19 cellular contexts compared by ENCODE assay signal in genomic region chr16:12123462-12123861, GRCh38.
"Had no signal": no experiment of that assay in that cellular context is flagged by ENCODE, and none has a peak within 500 bp of the region (broad histone marks: within the 10 kb centered on the region; RNA-seq: fewer than 3 reads in every experiment).

No MANE protein-coding gene starts in this region.

- H3K36me3 Mint-ChIP-seq: neural progenitor cell had no signal

- DNase-seq: effector CD4-positive, alpha-beta T cell; immature natural killer cell; islet precursor cell; left ventricle myocardium superior; lower lobe of right lung; nucleus accumbens; psoas muscle; right cardiac atrium; spleen; stimulated activated naive B cell treated with anti-CD40 and anti-IgM and Interleukin-4, amounts not matched to agents 10 μg/mL and 1 μg/mL and 100 μg/mL, for 72 hours had no signal

- H3K27ac Mint-ChIP-seq: immature natural killer cell; nephron; neural progenitor cell; stimulated activated naive CD8-positive, alpha-beta T cell treated with anti-CD3 and anti-CD28 coated beads, Interleukin-15, Interleukin-2, amounts not matched to agents 100 ng/mL and 50 ng/mL, for 24 hours had no signal

- H3K4me3 ChIP-seq: dorsolateral prefrontal cortex, lower lobe of right lung, neural progenitor cell, psoas muscle, skin epidermis, spleen, thoracic aorta, tibial nerve had no signal

- H3K36me3 ChIP-seq: neural progenitor cell, thoracic aorta had no signal

- H2AFZ ChIP-seq: neural progenitor cell had no signal

- H3K9ac ChIP-seq: neural progenitor cell had no signal

- H3K4me2 ChIP-seq: neural progenitor cell had no signal

- H3K27me3 Mint-ChIP-seq: stimulated activated naive B cell treated with anti-CD40 and anti-IgM and Interleukin-4, amounts not matched to agents 10 μg/mL and 1 μg/mL and 100 μg/mL, for 72 hours; stimulated activated naive CD8-positive, alpha-beta T cell treated with anti-CD3 and anti-CD28 coated beads, Interleukin-15, Interleukin-2, amounts not matched to agents 100 ng/mL and 50 ng/mL, for 24 hours had no signal

- H3K4me3 Mint-ChIP-seq: immature natural killer cell; nephron; neural progenitor cell; stimulated activated naive B cell treated with anti-CD40 and anti-IgM and Interleukin-4, amounts not matched to agents 10 μg/mL and 1 μg/mL and 100 μg/mL, for 72 hours; stimulated activated naive CD8-positive, alpha-beta T cell treated with anti-CD3 and anti-CD28 coated beads, Interleukin-15, Interleukin-2, amounts not matched to agents 100 ng/mL and 50 ng/mL, for 24 hours had no signal

- ATAC-seq: left ventricle myocardium superior; lower lobe of right lung; psoas muscle; right cardiac atrium; stimulated activated naive B cell treated with anti-CD40 and anti-IgM and Interleukin-4, amounts not matched to agents 10 μg/mL and 1 μg/mL and 100 μg/mL, for 72 hours had no signal

- H3K9me3 Mint-ChIP-seq: immature natural killer cell; nephron; neural progenitor cell; stimulated activated naive B cell treated with anti-CD40 and anti-IgM and Interleukin-4, amounts not matched to agents 10 μg/mL and 1 μg/mL and 100 μg/mL, for 72 hours; stimulated activated naive CD8-positive, alpha-beta T cell treated with anti-CD3 and anti-CD28 coated beads, Interleukin-15, Interleukin-2, amounts not matched to agents 100 ng/mL and 50 ng/mL, for 24 hours had no signal

- FAIRE-seq: colon, frontal cortex had no signal

- H3K9me3 ChIP-seq: lower lobe of right lung, psoas muscle, spleen, thoracic aorta, tibial nerve had no signal

- H3K27me3 ChIP-seq: dorsolateral prefrontal cortex, neural progenitor cell, spleen, tibial nerve had no signal

- H3K27ac ChIP-seq: lower lobe of right lung, neural progenitor cell, psoas muscle, skin epidermis, spleen, thoracic aorta, tibial nerve had no signal
